Comparison of ENCODE assay signal across 31 cellular contexts in genomic region chr1:5855196-5855897, GRCh38.
"Had no signal": no experiment of that assay in that cellular context is flagged by ENCODE, and none has a peak within 500 bp of the region (broad histone marks: within the 10 kb centered on the region; RNA-seq: fewer than 3 reads in every experiment).

No MANE protein-coding gene starts in this region.

- ATAC-seq: activated T-cell treated with anti-CD3 and anti-CD28 coated beads, Interleukin-2, amount 50 U/mL, for 72 hours; esophagus mucosa; WTC11 had no signal

- H3K4me3 Mint-ChIP-seq: activated CD4-positive, alpha-beta memory T cell treated with anti-CD3 and anti-CD28 coated beads, Interleukin-2, amount 10 ng/mL, durations not matched to agents 7 days and 5 days; activated CD4-positive, alpha-beta T cell treated with anti-CD3 and anti-CD28 coated beads, Interleukin-2, amount 10 ng/mL, durations not matched to agents 7 days and 5 days; activated naive CD4-positive, alpha-beta T cell treated with anti-CD3 and anti-CD28 coated beads, Interleukin-2, amount 10 ng/mL, durations not matched to agents 7 days and 5 days; activated naive CD8-positive, alpha-beta T cell treated with anti-CD3 and anti-CD28 coated beads, Interleukin-2, amount 10 ng/mL, durations not matched to agents 7 days and 5 days; activated T-cell treated with anti-CD3 and anti-CD28 coated beads, Interleukin-2, amount 50 U/mL, for 24 hours; activated T-cell treated with anti-CD3 and anti-CD28 coated beads, Interleukin-2, amount 50 U/mL, for 72 hours; brain; dendritic cell treated with granulocyte-macrophage colony-stimulating factor and Interleukin-4, amounts not matched to agents 40 ng/mL and 50 ng/mL, for 4 days; endodermal cell; WTC11 had no signal

- H3K27me3 ChIP-seq: ascending aorta, cardiac muscle cell, colonic mucosa, dorsolateral prefrontal cortex had no signal

- H3K27ac Mint-ChIP-seq: activated CD4-positive, alpha-beta memory T cell treated with anti-CD3 and anti-CD28 coated beads, Interleukin-2, amount 10 ng/mL, durations not matched to agents 7 days and 5 days; activated CD4-positive, alpha-beta T cell treated with anti-CD3 and anti-CD28 coated beads, Interleukin-2, amount 10 ng/mL, durations not matched to agents 7 days and 5 days; activated naive CD4-positive, alpha-beta T cell treated with anti-CD3 and anti-CD28 coated beads, Interleukin-2, amount 10 ng/mL, durations not matched to agents 7 days and 5 days; activated naive CD4-positive, alpha-beta T cell treated with anti-CD3 and anti-CD28 coated beads, Interleukin-2, amount 50 U/mL, for 72 hours; activated naive CD8-positive, alpha-beta T cell treated with anti-CD3 and anti-CD28 coated beads, Interleukin-2, amount 10 ng/mL, durations not matched to agents 7 days and 5 days; activated T-cell treated with anti-CD3 and anti-CD28 coated beads, Interleukin-2, amount 50 U/mL, for 24 hours; activated T-cell treated with anti-CD3 and anti-CD28 coated beads, Interleukin-2, amount 50 U/mL, for 72 hours; brain; dendritic cell treated with granulocyte-macrophage colony-stimulating factor and Interleukin-4, amounts not matched to agents 40 ng/mL and 50 ng/mL, for 4 days; endodermal cell; WTC11 had no signal

- H3K9me3 Mint-ChIP-seq: activated CD4-positive, alpha-beta memory T cell treated with anti-CD3 and anti-CD28 coated beads, Interleukin-2, amount 10 ng/mL, durations not matched to agents 7 days and 5 days; activated CD4-positive, alpha-beta T cell treated with anti-CD3 and anti-CD28 coated beads, Interleukin-2, amount 10 ng/mL, durations not matched to agents 7 days and 5 days; activated naive CD4-positive, alpha-beta T cell treated with anti-CD3 and anti-CD28 coated beads, Interleukin-2, amount 10 ng/mL, durations not matched to agents 7 days and 5 days; activated naive CD4-positive, alpha-beta T cell treated with anti-CD3 and anti-CD28 coated beads, Interleukin-2, amount 50 U/mL, for 72 hours; activated naive CD8-positive, alpha-beta T cell treated with anti-CD3 and anti-CD28 coated beads, Interleukin-2, amount 10 ng/mL, durations not matched to agents 7 days and 5 days; activated T-cell treated with anti-CD3 and anti-CD28 coated beads, Interleukin-2, amount 50 U/mL, for 24 hours; activated T-cell treated with anti-CD3 and anti-CD28 coated beads, Interleukin-2, amount 50 U/mL, for 72 hours; dendritic cell treated with granulocyte-macrophage colony-stimulating factor and Interleukin-4, amounts not matched to agents 40 ng/mL and 50 ng/mL, for 4 days had no signal

- H3K36me3 Mint-ChIP-seq: activated naive CD4-positive, alpha-beta T cell treated with anti-CD3 and anti-CD28 coated beads, Interleukin-2, amount 10 ng/mL, durations not matched to agents 7 days and 5 days; activated naive CD4-positive, alpha-beta T cell treated with anti-CD3 and anti-CD28 coated beads, Interleukin-2, amount 50 U/mL, for 72 hours; activated naive CD8-positive, alpha-beta T cell treated with anti-CD3 and anti-CD28 coated beads, Interleukin-2, amount 10 ng/mL, durations not matched to agents 7 days and 5 days; brain; WTC11 had no signal

- H3K36me3 ChIP-seq: ascending aorta, breast epithelium, cardiac muscle cell, colonic mucosa had no signal

- H3K4me1 ChIP-seq: ascending aorta, breast epithelium, colonic mucosa had no signal

- H3K4me1 Mint-ChIP-seq: activated naive CD4-positive, alpha-beta T cell treated with anti-CD3 and anti-CD28 coated beads, Interleukin-2, amount 10 ng/mL, durations not matched to agents 7 days and 5 days; endodermal cell; WTC11 had no signal

- DNase-seq: activated CD4-positive, alpha-beta memory T cell treated with anti-CD3 and anti-CD28 coated beads, Interleukin-2, amount 10 ng/mL, durations not matched to agents 7 days and 5 days; activated CD4-positive, alpha-beta T cell treated with anti-CD3 and anti-CD28 coated beads for 1 hour; activated CD4-positive, alpha-beta T cell treated with anti-CD3 and anti-CD28 coated beads for 4 hours; activated CD4-positive, alpha-beta T cell treated with anti-CD3 and anti-CD28 coated beads, Interleukin-2, amount 10 ng/mL, durations not matched to agents 7 days and 5 days; activated CD4-positive, alpha-beta T cell treated with anti-CD3 and anti-CD28 coated beads, Interleukin-2, amount 50 U/mL, for 4 hours; activated CD8-positive, alpha-beta memory T cell treated with anti-CD3 and anti-CD28 coated beads, Interleukin-2, amount 50 U/mL, for 48 hours; activated gamma-delta T cell; activated naive CD4-positive, alpha-beta T cell; activated naive CD4-positive, alpha-beta T cell treated with anti-CD3 and anti-CD28 coated beads, Interleukin-2, amount 10 ng/mL, durations not matched to agents 7 days and 5 days; activated naive CD8-positive, alpha-beta T cell treated with anti-CD3 and anti-CD28 coated beads, Interleukin-2, amount 10 ng/mL, durations not matched to agents 7 days and 5 days; activated T-cell treated with anti-CD3 and anti-CD28 coated beads for 4 hours; activated T-cell treated with anti-CD3 and anti-CD28 coated beads, Interleukin-2, amount 50 U/mL, for 24 hours; activated T-cell treated with anti-CD3 and anti-CD28 coated beads, Interleukin-2, amount 50 U/mL, for 72 hours; central memory CD4-positive, alpha-beta T cell; cerebellar nuclear complex; colonic mucosa; dorsolateral prefrontal cortex; effector memory CD4-positive, alpha-beta T cell; endodermal cell; foreskin fibroblast; head of caudate nucleus; T-helper 2 cell had no signal

- H3K27ac ChIP-seq: ascending aorta, breast epithelium, cardiac muscle cell, colonic mucosa, dorsolateral prefrontal cortex, VCaP had no signal

- H3K9me3 ChIP-seq: ascending aorta, colonic mucosa had no signal

- H3K27me3 Mint-ChIP-seq: activated CD4-positive, alpha-beta memory T cell treated with anti-CD3 and anti-CD28 coated beads, Interleukin-2, amount 10 ng/mL, durations not matched to agents 7 days and 5 days; activated CD4-positive, alpha-beta T cell treated with anti-CD3 and anti-CD28 coated beads, Interleukin-2, amount 10 ng/mL, durations not matched to agents 7 days and 5 days; activated naive CD8-positive, alpha-beta T cell treated with anti-CD3 and anti-CD28 coated beads, Interleukin-2, amount 10 ng/mL, durations not matched to agents 7 days and 5 days; activated T-cell treated with anti-CD3 and anti-CD28 coated beads, Interleukin-2, amount 50 U/mL, for 24 hours; brain; dendritic cell treated with granulocyte-macrophage colony-stimulating factor and Interleukin-4, amounts not matched to agents 40 ng/mL and 50 ng/mL, for 4 days had no signal

- H3K4me3 ChIP-seq: ascending aorta, breast epithelium, cardiac muscle cell, colonic mucosa, dorsolateral prefrontal cortex had no signal
